In genomic region chr17:36072431-36073121, GRCh38 we compare ENCODE assay signal across 8 cellular contexts. TPM values are rescaled to one million over a fixed set of nuclear protein-coding genes. Genes with fewer than 3 reads are reported as not detected.
A peak's percentile ranks its signal among the peaks of the same experiment; 100 is the strongest.
DNase-seq lines count a peak whose midpoint lies in the region; ATAC-seq, FAIRE-seq and TF ChIP-seq lines count a peak whose summit lies in the region.

No MANE protein-coding gene starts in this region.

- no peak overlapping the region for H3K27ac ChIP-seq in A549
- no peak overlapping the region for H3K27ac ChIP-seq in thoracic aorta

- TF ChIP-seq CTCF in A549 (IDR thresholded peaks at IDR 0.05): peak; percentile 70
- TF ChIP-seq CTCF in GM12875 (IDR thresholded peaks at IDR 0.05; ENCODE audit: borderline replicate concordance, insufficient read depth, low read depth, low read length): peak; percentile 81
- peak; percentile 75 for TF ChIP-seq CTCF in LNCaP clone FGC (IDR thresholded peaks at IDR 0.05; ENCODE audit: control insufficient read depth, extremely low read depth, insufficient read depth)
- peak; percentile 48 for TF ChIP-seq CTCF in thoracic aorta (IDR thresholded peaks at IDR 0.05)

- no peak for TF ChIP-seq POLR2A in A549 (IDR thresholded peaks at IDR 0.05; ENCODE audit: low read length)

- H3K9me3 Mint-ChIP-seq in effector memory CD8-positive, alpha-beta T cell: peaks cover 0 to 2% of the 10 kb centered on the region in 2 donors
- H3K9me3 Mint-ChIP-seq in naive B cell: peaks cover 0 to 4% (median under 1%) of the 10 kb centered on the region in 7 donors

- H3K27me3 ChIP-seq in thoracic aorta (replicated peaks; ENCODE audit: insufficient read depth): no peaks in the 10 kb centered on the region

- no peaks in the 10 kb centered on the region for H3K9me3 ChIP-seq in A549
- H3K9me3 ChIP-seq in thoracic aorta: peaks cover 2% of the 10 kb centered on the region

- FAIRE-seq in A549 (lab: Jason Lieb, UNC): no peak

- no peaks in the 10 kb centered on the region for H3K36me3 Mint-ChIP-seq in effector memory CD8-positive, alpha-beta T cell (ENCODE audit: insufficient read depth)
- H3K36me3 Mint-ChIP-seq in naive B cell: peaks cover 0 to 4% of the 10 kb centered on the region in 2 donors

- no peaks in the 10 kb centered on the region for H3K36me3 ChIP-seq in thoracic aorta

- H3K4me2 ChIP-seq in A549: no peak overlapping the region

- no peaks in the 10 kb centered on the region for H3K27me3 Mint-ChIP-seq in effector memory CD8-positive, alpha-beta T cell
- H3K27me3 Mint-ChIP-seq in naive B cell: no peaks in the 10 kb centered on the region

- H3K4me1 ChIP-seq in A549: no peaks in the 10 kb centered on the region
- no peaks in the 10 kb centered on the region for H3K4me1 ChIP-seq in thoracic aorta (ENCODE audit: control insufficient read depth in 1 of 2, low read depth in 2 of 2)

- POLR2A ChIA-PET in A549 (lab: Yijun Ruan, JAX): no interaction called here

- H3K27ac Mint-ChIP-seq in effector memory CD8-positive, alpha-beta T cell: peak overlapping the region; percentile 59 to 84
- peak overlapping the region in 1 of 6 donors; percentile 14 for H3K27ac Mint-ChIP-seq in naive B cell

- TF ChIP-seq EP300 in A549 (IDR thresholded peaks at IDR 0.05): no peak

- H3K4me3 ChIP-seq in A549 (no peak overlapping the region), GM12875 (ENCODE audit: low read depth, low read length) (no peak overlapping the region), LNCaP clone FGC (ENCODE audit: low read depth, low read length) (no peak overlapping the region), thoracic aorta (no peak overlapping the region)

- 20% methylated on average over 12 of the region's 12 CpGs for WGBS in A549 (ENCODE audit: missing lambda C conversion rate)

- DNase-seq in A549 (ENCODE audit: low read depth in 1 of 2, low spot score in 1 of 2): peak; percentile 52 to 70
- no peak for DNase-seq in LNCaP clone FGC (ENCODE audit: low read depth)
- DNase-seq in activated CD4-positive, alpha-beta T cell treated with anti-CD3 and anti-CD28 coated beads, Interleukin-2, amount 50 U/mL, for 24 hours (ENCODE audit: low read depth in 1 of 2, low spot score in 1 of 2): peak; percentile 41 to 69
- peak; percentile 70 to 79 (median 76) for DNase-seq in effector memory CD8-positive, alpha-beta T cell
- peak; percentile 33 for DNase-seq in naive B cell
- DNase-seq in thoracic aorta (ENCODE audit: low spot score): no peak

- H3K4me3 Mint-ChIP-seq in effector memory CD8-positive, alpha-beta T cell: peak overlapping the region; percentile 68 to 73
- H3K4me3 Mint-ChIP-seq in naive B cell: peak overlapping the region in 3 of 8 donors; percentile 0 to 48 (median 5)

- CTCF ChIA-PET in A549 (lab: Yijun Ruan, JAX): interaction anchor here (0.6 to 3.8 kb wide), 29 partner anchors 10 to 411 kb away, joined by 3 to 22 read pairs (median 4); partner anchors contain the start of genes CCL16, CCL18, CCL3 and CCL3L1

- ATAC-seq in A549 (peak; percentile 73 to 93), naive B cell (ENCODE audit: low read depth in 2 of 2) (peak; percentile 41 to 60), thoracic aorta (ENCODE audit: insufficient number of reproducible peaks, low FRiP score, low read depth) (no peak), GM19395 (IDR thresholded peaks at IDR 0.05; ENCODE audit: unreplicated experiment) (no peak)
- ATAC-seq in effector memory CD8-positive, alpha-beta T cell (replicated peaks): peak; percentile 90

- peak; percentile 34 to 51; a peak in 2 of 5 replicates for TF ChIP-seq RAD21 in A549 (conservative IDR thresholded peaks at IDR 0.05 in 1 of 2, IDR thresholded peaks at IDR 0.05 in 1 of 2)

- peaks cover 36 to 55% of the 10 kb centered on the region in 2 donors for H3K4me1 Mint-ChIP-seq in effector memory CD8-positive, alpha-beta T cell (ENCODE audit: low read depth in 2 of 2)
- H3K4me1 Mint-ChIP-seq in naive B cell: peaks cover 6 to 19% (median 15%) of the 10 kb centered on the region in 3 donors

TF ChIP-seq in A549, 52 proteins besides CTCF, POLR2A, EP300 and RAD21:
- TF ChIP-seq FOSB (CRISPR knock-in tag; IDR thresholded peaks at IDR 0.05) (no peak), ZSCAN20 (CRISPR knock-in tag; IDR thresholded peaks at IDR 0.05) (no peak), MAFK (IDR thresholded peaks at IDR 0.05; ENCODE audit: partially characterized antibody) (peak; percentile 38), HEYL (CRISPR knock-in tag; IDR thresholded peaks at IDR 0.05) (no peak), RCOR1 (IDR thresholded peaks at IDR 0.05; ENCODE audit: low read depth, low read length) (no peak), PHF8 (IDR thresholded peaks at IDR 0.05; ENCODE audit: borderline replicate concordance, low read depth) (no peak), SMC3 (IDR thresholded peaks at IDR 0.05) (peak; percentile 57), CBX2 (IDR thresholded peaks at IDR 0.05; ENCODE audit: borderline replicate concordance, low read depth) (no peak), ZNF302 (CRISPR knock-in tag; IDR thresholded peaks at IDR 0.05) (no peak), HOXB13 (CRISPR knock-in tag; IDR thresholded peaks at IDR 0.05; ENCODE audit: low read depth) (no peak), NR3C1 (IDR thresholded peaks at IDR 0.05) (no peak), POLR2AphosphoS2 (conservative IDR thresholded peaks at IDR 0.05; ENCODE audit: low read length) (no peak), MAX (IDR thresholded peaks at IDR 0.05) (no peak)

RNA-seq across cellular contexts. Expression of gene CCL18, which starts 8.5 kb away (rescaled TPM):
- polyA plus RNA-seq in A549 (2011; rRNA removed) (not detected in 2 replicates), A549 (2017; fragmentation: RNase III; extraction: RNeasy Plus Mini Kit Qiagen cat#74134 plus additional on column Dnase treatment) (not detected in 3 replicates), naive B cell (ENCODE audit: low read depth in 6 of 6) (not detected)
- polyA plus RNA-seq in A549 (2012; cell fraction: cytosol; rRNA removed): not detected in 2 replicates
- polyA plus RNA-seq in A549 (2012; cell fraction: nucleus; rRNA removed): not detected in 2 replicates
- polyA minus RNA-seq in A549 (2011; rRNA and poly(A)+ RNA removed): not detected in 2 replicates
- 10 to 100 TPM in 1 of 2 donors, 1 to 10 TPM in 1; 7.7 to 22.8 TPM for total RNA-seq in thoracic aorta

RNA-seq across cellular contexts. Expression of gene CCL3, which starts 17.4 kb away (rescaled TPM):
- not detected in 2 replicates for polyA plus RNA-seq in A549 (2011; rRNA removed)
- not detected in 2 replicates for polyA plus RNA-seq in A549 (2012; cell fraction: cytosol; rRNA removed)
- not detected in 2 replicates for polyA plus RNA-seq in A549 (2012; cell fraction: nucleus; rRNA removed)
- polyA plus RNA-seq in A549 (2017; fragmentation: RNase III; extraction: RNeasy Plus Mini Kit Qiagen cat#74134 plus additional on column Dnase treatment): not detected in 3 replicates
- not detected in 2 replicates for polyA minus RNA-seq in A549 (2011; rRNA and poly(A)+ RNA removed)
- polyA plus RNA-seq in naive B cell (ENCODE audit: low read depth in 6 of 6): 10 to 100 TPM in 3 of 6 donors, 1 to 10 TPM in 3; 7.0 to 36.8 (median 13.0) TPM
- 10 to 100 TPM in 1 of 2 donors, 1 to 10 TPM in 1; 7.3 to 42.9 TPM for total RNA-seq in thoracic aorta

RNA-seq across cellular contexts. Expression of gene CCL4, which starts 31.1 kb away (rescaled TPM):
- polyA plus RNA-seq in A549 (2011; rRNA removed): not detected in 2 replicates
- not detected in 2 replicates for polyA plus RNA-seq in A549 (2012; cell fraction: cytosol; rRNA removed)
- not detected in 2 replicates for polyA plus RNA-seq in A549 (2012; cell fraction: nucleus; rRNA removed)
- not detected in 3 replicates for polyA plus RNA-seq in A549 (2017; fragmentation: RNase III; extraction: RNeasy Plus Mini Kit Qiagen cat#74134 plus additional on column Dnase treatment)
- polyA minus RNA-seq in A549 (2011; rRNA and poly(A)+ RNA removed): not detected in 2 replicates
- 10 to 100 TPM in 3 of 6 donors, 1 to 10 TPM in 2, under 1 TPM in 1; 0.79 to 43.5 (median 19.5) TPM for polyA plus RNA-seq in naive B cell (ENCODE audit: low read depth in 6 of 6)
- total RNA-seq in thoracic aorta: 10 to 100 TPM in 1 of 2 donors, 1 to 10 TPM in 1; 5.8 to 16.5 TPM

RNA-seq across cellular contexts. Expression of gene CCL23, which starts 54.8 kb away (rescaled TPM):
- polyA plus RNA-seq in A549 (2011; rRNA removed) (not detected in 2 replicates), A549 (2017; fragmentation: RNase III; extraction: RNeasy Plus Mini Kit Qiagen cat#74134 plus additional on column Dnase treatment) (not detected in 3 replicates), naive B cell (ENCODE audit: low read depth in 6 of 6) (not detected)
- polyA plus RNA-seq in A549 (2012; cell fraction: cytosol; rRNA removed): not detected in 2 replicates
- polyA plus RNA-seq in A549 (2012; cell fraction: nucleus; rRNA removed): not detected in 2 replicates
- polyA minus RNA-seq in A549 (2011; rRNA and poly(A)+ RNA removed): not detected in 2 replicates
- not detected for total RNA-seq in thoracic aorta

Comparison
In these comparisons a context has a peak if more than half of its experiments do, and no peak if none do; other contexts are left out.
1. ATAC-seq: peak in A549 (2 of 2), effector memory CD8-positive, alpha-beta T cell (single experiment) and naive B cell (2 of 2); none in thoracic aorta (single experiment) and GM19395 (single experiment).
2. DNase-seq: peak in A549 (2 of 2), activated CD4-positive, alpha-beta T cell treated with anti-CD3 and anti-CD28 coated beads, Interleukin-2, amount 50 U/mL, for 24 hours (2 of 2), effector memory CD8-positive, alpha-beta T cell (3 of 3) and naive B cell (single experiment); none in LNCaP clone FGC (single experiment) and thoracic aorta (single experiment).
3. RNA of gene CCL3, which starts 17.4 kb away (polyA plus RNA-seq): 7.0 to 36.8 TPM in naive B cell; not detected in A549; every median in the first group is over 4 times any median in the second.
4. Peak in every context shown above with its lines, with median percentiles within 50 percentile points of each other: CTCF ChIP-seq.